In the genomic region with DNA sequence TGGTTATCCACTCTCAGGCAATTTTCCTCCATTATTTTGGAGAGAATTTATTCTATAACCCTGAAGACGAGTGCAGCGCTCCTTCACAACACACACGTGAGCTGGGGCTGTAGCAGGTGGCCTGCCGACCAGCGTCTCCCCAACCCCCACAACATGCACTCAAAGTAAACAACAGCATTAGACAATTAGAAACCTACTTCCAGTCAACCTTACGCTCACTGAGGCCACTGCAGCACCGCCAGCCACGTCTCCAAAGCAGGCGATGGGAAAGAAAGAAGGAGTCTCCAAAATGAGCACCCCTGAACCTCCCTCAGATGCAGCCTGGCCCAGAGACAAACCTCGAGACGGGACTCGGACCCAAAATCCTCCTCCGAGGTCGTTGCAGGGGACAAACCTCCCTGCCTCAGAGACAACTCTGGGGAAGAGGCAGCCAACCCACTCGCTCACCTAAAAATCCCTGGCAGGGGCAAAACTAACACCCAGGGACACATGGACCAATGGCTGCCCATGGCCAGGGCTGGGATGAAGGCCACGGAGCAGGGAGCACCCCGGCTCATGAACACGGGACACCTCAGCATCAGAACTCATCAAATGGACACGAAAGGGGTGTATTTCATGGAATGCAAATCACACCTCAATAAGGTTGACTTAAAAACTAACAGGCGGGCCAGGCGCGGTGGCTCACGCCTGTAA, we compare ENCODE assay signal across 11 cellular contexts. TPM values are rescaled to one million over a fixed set of nuclear protein-coding genes. Genes with fewer than 3 reads are reported as not detected.
DNase-seq lines count a peak whose midpoint lies in the region; ATAC-seq and TF ChIP-seq lines count a peak whose summit lies in the region.
"Had no signal": no experiment of that assay in that cellular context is flagged by ENCODE, and none has a peak within 500 bp of the region (broad histone marks: within the 10 kb centered on the region; RNA-seq: fewer than 3 reads in every experiment).

No MANE protein-coding gene starts in this region.

- H3K4me1 ChIP-seq in lower lobe of right lung (peaks cover 62% of the 10 kb centered on the region), thyroid gland (peaks cover 71 to 72% of the 10 kb centered on the region in 2 donors), smooth muscle cell (ENCODE audit: low read depth) (peaks cover 15% of the 10 kb centered on the region)

- H3K9ac ChIP-seq in smooth muscle cell (ENCODE audit: low read depth), result no peak overlapping the region

- no peak for TF ChIP-seq CTCF in lower lobe of right lung (IDR thresholded peaks at IDR 0.05)
- TF ChIP-seq CTCF in thyroid gland (IDR thresholded peaks at IDR 0.05), result no peak
- no peak for TF ChIP-seq CTCF in smooth muscle cell (IDR thresholded peaks at IDR 0.05; ENCODE audit: borderline replicate concordance, insufficient read depth, poor library complexity, severe bottlenecking)

- peaks cover 49% of the 10 kb centered on the region for H3K4me1 Mint-ChIP-seq in activated naive CD4-positive, alpha-beta T cell treated with anti-CD3 and anti-CD28 coated beads, Interleukin-2, amount 10 ng/mL, durations not matched to agents 7 days and 5 days
- H3K4me1 Mint-ChIP-seq in activated CD4-positive, alpha-beta memory T cell treated with anti-CD3 and anti-CD28 coated beads, Interleukin-2, amount 10 ng/mL, durations not matched to agents 7 days and 5 days, result peaks cover 28% of the 10 kb centered on the region

- intact Hi-C loops in lower lobe of right lung (cut with DNase I), result no loop called here
- intact Hi-C loops in thyroid gland (cut with DNase I), result no loop called here

- DNase-seq in activated naive CD4-positive, alpha-beta T cell treated with anti-CD3 and anti-CD28 coated beads, Interleukin-2, amount 10 ng/mL, durations not matched to agents 7 days and 5 days, result no peak
- no peak for DNase-seq in activated naive CD4-positive, alpha-beta T cell treated with Interleukin-2 at 50 U/mL for 16 hours
- no peak for DNase-seq in activated CD4-positive, alpha-beta memory T cell treated with anti-CD3 and anti-CD28 coated beads, Interleukin-2, amount 10 ng/mL, durations not matched to agents 7 days and 5 days
- DNase-seq in lower lobe of right lung (peak; percentile 38), thyroid gland (no peak), smooth muscle cell (lab: John Stamatoyannopoulos, UW; ENCODE audit: unreplicated experiment) (no peak)
- DNase-seq in central memory CD4-positive, alpha-beta T cell, result no peak
- DNase-seq: SHP77 treated with DMSO at 0.1 percent for 48 hours had no signal

- H3K27ac ChIP-seq in lower lobe of right lung (no peak overlapping the region), thyroid gland (peak overlapping the region; percentile 84 to 98 (median 91)), smooth muscle cell (ENCODE audit: low read depth) (no peak overlapping the region)

- H3K36me3 ChIP-seq in lower lobe of right lung (peaks cover 13% of the 10 kb centered on the region), thyroid gland (peaks cover 0 to 4% of the 10 kb centered on the region in 2 donors), smooth muscle cell (ENCODE audit: low read depth) (no peaks in the 10 kb centered on the region)

- TF ChIP-seq POLR2A in thyroid gland (IDR thresholded peaks at IDR 0.05), result no peak

- ATAC-seq in lower lobe of right lung (no peak), GM19463 (IDR thresholded peaks at IDR 0.05; ENCODE audit: unreplicated experiment) (no peak)
- ATAC-seq: activated CD4-positive, CD25-positive, alpha-beta regulatory T cell treated with anti-CD3 and anti-CD28 coated beads, Interleukin-2, amount 50 U/mL, for 24 hours had no signal

- H3K4me3 ChIP-seq in lower lobe of right lung (no peak overlapping the region), thyroid gland (replicated peaks in 1 of 3) (no peak overlapping the region), smooth muscle cell (no peak overlapping the region)

- H3K27me3 ChIP-seq in lower lobe of right lung (ENCODE audit: low read depth) (no peaks in the 10 kb centered on the region), thyroid gland (no peaks in the 10 kb centered on the region), smooth muscle cell (ENCODE audit: low read depth) (no peaks in the 10 kb centered on the region)

- no peak overlapping the region for H2AFZ ChIP-seq in smooth muscle cell (ENCODE audit: low read depth)

- POLR2A ChIA-PET in activated CD4-positive, alpha-beta memory T cell treated with anti-CD3 and anti-CD28 coated beads, Interleukin-2, amount 10 ng/mL, durations not matched to agents 7 days and 5 days (lab: Charles Lee), result interaction anchor here (1.2 to 2.1 kb wide), 2 partner anchors 11 to 160 kb away, joined by 4 to 6 read pairs; no protein-coding TSS in a partner anchor

- H3K27me3 Mint-ChIP-seq in activated naive CD4-positive, alpha-beta T cell treated with anti-CD3 and anti-CD28 coated beads, Interleukin-2, amount 10 ng/mL, durations not matched to agents 7 days and 5 days, result peaks cover 12% of the 10 kb centered on the region
- H3K27me3 Mint-ChIP-seq in activated CD4-positive, alpha-beta memory T cell treated with anti-CD3 and anti-CD28 coated beads, Interleukin-2, amount 10 ng/mL, durations not matched to agents 7 days and 5 days, result peaks cover under 1% of the 10 kb centered on the region

- H3K36me3 Mint-ChIP-seq in activated naive CD4-positive, alpha-beta T cell treated with anti-CD3 and anti-CD28 coated beads, Interleukin-2, amount 10 ng/mL, durations not matched to agents 7 days and 5 days, result peaks cover 13% of the 10 kb centered on the region
- peaks cover 12% of the 10 kb centered on the region for H3K36me3 Mint-ChIP-seq in activated CD4-positive, alpha-beta memory T cell treated with anti-CD3 and anti-CD28 coated beads, Interleukin-2, amount 10 ng/mL, durations not matched to agents 7 days and 5 days (ENCODE audit: low read depth)

- H3K9me3 Mint-ChIP-seq in activated naive CD4-positive, alpha-beta T cell treated with anti-CD3 and anti-CD28 coated beads, Interleukin-2, amount 10 ng/mL, durations not matched to agents 7 days and 5 days, result no peaks in the 10 kb centered on the region
- H3K9me3 Mint-ChIP-seq in activated CD4-positive, alpha-beta memory T cell treated with anti-CD3 and anti-CD28 coated beads, Interleukin-2, amount 10 ng/mL, durations not matched to agents 7 days and 5 days, result no peaks in the 10 kb centered on the region

- no peaks in the 10 kb centered on the region for H3K9me3 ChIP-seq in lower lobe of right lung
- no peaks in the 10 kb centered on the region for H3K9me3 ChIP-seq in thyroid gland
- H3K9me3 ChIP-seq in smooth muscle cell (replicated peaks; ENCODE audit: low read depth), result no peaks in the 10 kb centered on the region

- CTCF ChIA-PET in activated naive CD4-positive, alpha-beta T cell treated with anti-CD3 and anti-CD28 coated beads, Interleukin-2, amount 10 ng/mL, durations not matched to agents 7 days and 5 days (lab: Charles Lee), result no interaction called here
- CTCF ChIA-PET in activated CD4-positive, alpha-beta memory T cell treated with anti-CD3 and anti-CD28 coated beads, Interleukin-2, amount 10 ng/mL, durations not matched to agents 7 days and 5 days (lab: Charles Lee), result no interaction called here

- no peaks in the 10 kb centered on the region for H3F3A ChIP-seq in smooth muscle cell (ENCODE audit: low read depth)

- peak overlapping the region; percentile 83 for H3K4me3 Mint-ChIP-seq in activated naive CD4-positive, alpha-beta T cell treated with anti-CD3 and anti-CD28 coated beads, Interleukin-2, amount 10 ng/mL, durations not matched to agents 7 days and 5 days
- peak overlapping the region; percentile 10 for H3K4me3 Mint-ChIP-seq in activated CD4-positive, alpha-beta memory T cell treated with anti-CD3 and anti-CD28 coated beads, Interleukin-2, amount 10 ng/mL, durations not matched to agents 7 days and 5 days

- peaks cover 67% of the 10 kb centered on the region for H4K20me1 ChIP-seq in smooth muscle cell (ENCODE audit: low read depth)

- peak overlapping the region; percentile 76 for H3K27ac Mint-ChIP-seq in activated naive CD4-positive, alpha-beta T cell treated with anti-CD3 and anti-CD28 coated beads, Interleukin-2, amount 10 ng/mL, durations not matched to agents 7 days and 5 days
- H3K27ac Mint-ChIP-seq in activated CD4-positive, alpha-beta memory T cell treated with anti-CD3 and anti-CD28 coated beads, Interleukin-2, amount 10 ng/mL, durations not matched to agents 7 days and 5 days, result no peak overlapping the region

- WGBS in thyroid gland, 2 donors, result 88 to 89% methylated on average over 17 to 22 of the region's 23 CpGs
- 94% methylated on average over 23 of the region's 23 CpGs for WGBS in smooth muscle cell (ENCODE audit: low lambda C conversion rate)

- H3K4me2 ChIP-seq in smooth muscle cell, result no peak overlapping the region

- H3K79me2 ChIP-seq in smooth muscle cell (ENCODE audit: low read depth), result peaks cover 63% of the 10 kb centered on the region

RNA-seq across cellular contexts. Expression of gene SLC66A2, which starts 2.6 kb away (rescaled TPM):
- total RNA-seq in activated CD4-positive, alpha-beta memory T cell treated with anti-CD3 and anti-CD28 coated beads, Interleukin-2, amount 10 ng/mL, durations not matched to agents 7 days and 5 days, result 10 to 100 TPM; 28.6 to 32.0 TPM
- total RNA-seq in lower lobe of right lung, result 54.2 TPM
- 100 to 1,000 TPM in 2 of 4 donors, 10 to 100 TPM in 2; 93.5 to 193 (median 100) TPM for total RNA-seq in thyroid gland
- total RNA-seq in smooth muscle cell, result 21.2 and 23.6 TPM in 2 replicates
- polyA plus RNA-seq in smooth muscle cell, result 37.2 and 37.9 TPM in 2 replicates

RNA-seq across cellular contexts. Expression of gene HSBP1L1, which starts 15.6 kb away (rescaled TPM):
- 1 to 10 TPM; 9.0 to 9.2 TPM for total RNA-seq in activated CD4-positive, alpha-beta memory T cell treated with anti-CD3 and anti-CD28 coated beads, Interleukin-2, amount 10 ng/mL, durations not matched to agents 7 days and 5 days
- total RNA-seq in lower lobe of right lung, result 46.6 TPM
- total RNA-seq in thyroid gland, result 10 to 100 TPM; 25.7 to 51.8 (median 39.6) TPM
- total RNA-seq in smooth muscle cell, result 11.8 and 24.6 TPM in 2 replicates
- polyA plus RNA-seq in smooth muscle cell, result 12.4 and 23.5 TPM in 2 replicates
- total RNA-seq: LHCN-M2 had no signal

RNA-seq across cellular contexts. Expression of gene TXNL4A, which starts 39.5 kb away (rescaled TPM):
- 100 to 1,000 TPM; 120 TPM for total RNA-seq in activated CD4-positive, alpha-beta memory T cell treated with anti-CD3 and anti-CD28 coated beads, Interleukin-2, amount 10 ng/mL, durations not matched to agents 7 days and 5 days
- total RNA-seq in lower lobe of right lung (78.7 TPM), thyroid gland (10 to 100 TPM; 22.9 to 37.4 (median 30.2) TPM), smooth muscle cell (61.1 and 62.2 TPM in 2 replicates)
- 243 and 254 TPM in 2 replicates for polyA plus RNA-seq in smooth muscle cell

Comparison
In these comparisons a context has a peak if more than half of its experiments do, and no peak if none do; other contexts are left out.
1. H3K27ac ChIP-seq: peak in thyroid gland (3 of 3); none in lower lobe of right lung (single experiment) and smooth muscle cell (single experiment).